In the genomic region with DNA sequence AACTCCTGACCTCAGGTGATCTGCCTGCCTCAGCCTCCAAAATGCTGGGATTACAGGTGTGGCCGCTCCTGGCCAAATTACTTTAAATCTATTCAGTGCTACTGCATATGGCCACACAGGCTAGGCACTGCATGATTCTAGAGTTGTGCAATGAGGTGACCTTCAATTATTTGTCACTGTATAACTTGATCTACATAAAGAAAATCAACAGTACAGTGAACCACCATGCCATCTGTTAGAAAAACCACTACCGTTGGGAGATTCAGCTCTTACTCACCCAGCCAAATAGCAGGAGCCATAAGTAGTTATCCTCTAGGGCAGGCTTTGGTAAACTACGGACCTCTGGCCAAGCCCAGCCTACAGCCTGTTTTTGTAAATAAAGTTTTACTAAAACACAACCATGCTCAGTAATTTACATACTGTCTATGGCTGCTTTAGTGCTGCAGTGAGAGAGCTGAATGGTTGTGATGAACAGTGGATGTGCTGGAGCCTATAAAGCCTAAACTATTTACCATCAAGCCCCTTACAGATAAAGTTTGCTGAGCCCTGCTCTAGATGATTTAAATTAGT, we compare ENCODE assay signal across 2 cellular contexts.
TF ChIP-seq lines count a peak whose summit lies in the region.

No MANE protein-coding gene starts in this region.

TF ChIP-seq in IMR-90, 13 proteins besides CTCF, POLR2A, EP300 and RAD21:
- TF ChIP-seq FOS (IDR thresholded peaks at IDR 0.05; ENCODE audit: low read depth, low read length), result no peak
- TF ChIP-seq CHD1 (IDR thresholded peaks at IDR 0.05; ENCODE audit: low read depth, low read length), result no peak
- TF ChIP-seq MAZ (IDR thresholded peaks at IDR 0.05; ENCODE audit: borderline replicate concordance, low read depth, low read length), result no peak
- TF ChIP-seq RFX5 (IDR thresholded peaks at IDR 0.05; ENCODE audit: low read depth, low read length), result no peak
- TF ChIP-seq, protein P1, sequence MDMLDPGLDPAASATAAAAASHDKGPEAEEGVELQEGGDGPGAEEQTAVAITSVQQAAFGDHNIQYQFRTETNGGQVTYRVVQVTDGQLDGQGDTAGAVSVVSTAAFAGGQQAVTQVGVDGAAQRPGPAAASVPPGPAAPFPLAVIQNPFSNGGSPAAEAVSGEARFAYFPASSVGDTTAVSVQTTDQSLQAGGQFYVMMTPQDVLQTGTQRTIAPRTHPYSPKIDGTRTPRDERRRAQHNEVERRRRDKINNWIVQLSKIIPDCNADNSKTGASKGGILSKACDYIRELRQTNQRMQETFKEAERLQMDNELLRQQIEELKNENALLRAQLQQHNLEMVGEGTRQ (IDR thresholded peaks at IDR 0.05; ENCODE audit: low read depth, low read length), result no peak
- TF ChIP-seq MXI1 (IDR thresholded peaks at IDR 0.05; ENCODE audit: borderline replicate concordance, low read depth, low read length), result no peak
- TF ChIP-seq CEBPB (IDR thresholded peaks at IDR 0.05; ENCODE audit: low read depth, low read length), result peak; percentile 52; the same call in 1 of the 2 replicates
- no peak for TF ChIP-seq NFE2L2 (IDR thresholded peaks at IDR 0.05; ENCODE audit: low read depth, low read length)

TF ChIP-seq in K562, 482 proteins besides CTCF, POLR2A, EP300 and RAD21:
- TF ChIP-seq, protein P2, sequence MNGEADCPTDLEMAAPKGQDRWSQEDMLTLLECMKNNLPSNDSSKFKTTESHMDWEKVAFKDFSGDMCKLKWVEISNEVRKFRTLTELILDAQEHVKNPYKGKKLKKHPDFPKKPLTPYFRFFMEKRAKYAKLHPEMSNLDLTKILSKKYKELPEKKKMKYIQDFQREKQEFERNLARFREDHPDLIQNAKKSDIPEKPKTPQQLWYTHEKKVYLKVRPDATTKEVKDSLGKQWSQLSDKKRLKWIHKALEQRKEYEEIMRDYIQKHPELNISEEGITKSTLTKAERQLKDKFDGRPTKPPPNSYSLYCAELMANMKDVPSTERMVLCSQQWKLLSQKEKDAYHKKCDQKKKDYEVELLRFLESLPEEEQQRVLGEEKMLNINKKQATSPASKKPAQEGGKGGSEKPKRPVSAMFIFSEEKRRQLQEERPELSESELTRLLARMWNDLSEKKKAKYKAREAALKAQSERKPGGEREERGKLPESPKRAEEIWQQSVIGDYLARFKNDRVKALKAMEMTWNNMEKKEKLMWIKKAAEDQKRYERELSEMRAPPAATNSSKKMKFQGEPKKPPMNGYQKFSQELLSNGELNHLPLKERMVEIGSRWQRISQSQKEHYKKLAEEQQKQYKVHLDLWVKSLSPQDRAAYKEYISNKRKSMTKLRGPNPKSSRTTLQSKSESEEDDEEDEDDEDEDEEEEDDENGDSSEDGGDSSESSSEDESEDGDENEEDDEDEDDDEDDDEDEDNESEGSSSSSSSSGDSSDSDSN (IDR thresholded peaks at IDR 0.05; ENCODE audit: borderline replicate concordance in 1 of 2, low read depth in 2 of 2, low read length in 2 of 2), result no peak
- TF ChIP-seq CEBPB (tag; IDR thresholded peaks at IDR 0.05) (peak; percentile 24; the same call in 1 of the 2 replicates), HDAC8 (tag; IDR thresholded peaks at IDR 0.05) (no peak), ZSCAN32 (CRISPR knock-in tag; IDR thresholded peaks at IDR 0.05) (no peak)
- TF ChIP-seq, protein P3, sequence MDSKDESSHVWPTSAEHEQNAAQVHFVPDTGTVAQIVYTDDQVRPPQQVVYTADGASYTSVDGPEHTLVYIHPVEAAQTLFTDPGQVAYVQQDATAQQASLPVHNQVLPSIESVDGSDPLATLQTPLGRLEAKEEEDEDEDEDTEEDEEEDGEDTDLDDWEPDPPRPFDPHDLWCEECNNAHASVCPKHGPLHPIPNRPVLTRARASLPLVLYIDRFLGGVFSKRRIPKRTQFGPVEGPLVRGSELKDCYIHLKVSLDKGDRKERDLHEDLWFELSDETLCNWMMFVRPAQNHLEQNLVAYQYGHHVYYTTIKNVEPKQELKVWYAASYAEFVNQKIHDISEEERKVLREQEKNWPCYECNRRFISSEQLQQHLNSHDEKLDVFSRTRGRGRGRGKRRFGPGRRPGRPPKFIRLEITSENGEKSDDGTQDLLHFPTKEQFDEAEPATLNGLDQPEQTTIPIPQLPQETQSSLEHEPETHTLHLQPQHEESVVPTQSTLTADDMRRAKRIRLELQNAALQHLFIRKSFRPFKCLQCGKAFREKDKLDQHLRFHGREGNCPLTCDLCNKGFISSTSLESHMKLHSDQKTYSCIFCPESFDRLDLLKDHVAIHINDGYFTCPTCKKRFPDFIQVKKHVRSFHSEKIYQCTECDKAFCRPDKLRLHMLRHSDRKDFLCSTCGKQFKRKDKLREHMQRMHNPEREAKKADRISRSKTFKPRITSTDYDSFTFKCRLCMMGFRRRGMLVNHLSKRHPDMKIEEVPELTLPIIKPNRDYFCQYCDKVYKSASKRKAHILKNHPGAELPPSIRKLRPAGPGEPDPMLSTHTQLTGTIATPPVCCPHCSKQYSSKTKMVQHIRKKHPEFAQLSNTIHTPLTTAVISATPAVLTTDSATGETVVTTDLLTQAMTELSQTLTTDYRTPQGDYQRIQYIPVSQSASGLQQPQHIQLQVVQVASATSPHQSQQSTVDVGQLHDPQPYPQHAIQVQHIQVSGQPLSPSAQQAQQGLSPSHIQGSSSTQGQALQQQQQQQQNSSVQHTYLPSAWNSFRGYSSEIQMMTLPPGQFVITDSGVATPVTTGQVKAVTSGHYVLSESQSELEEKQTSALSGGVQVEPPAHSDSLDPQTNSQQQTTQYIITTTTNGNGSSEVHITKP (IDR thresholded peaks at IDR 0.05; ENCODE audit: partially characterized antibody), result no peak
- TF ChIP-seq, protein P4, sequence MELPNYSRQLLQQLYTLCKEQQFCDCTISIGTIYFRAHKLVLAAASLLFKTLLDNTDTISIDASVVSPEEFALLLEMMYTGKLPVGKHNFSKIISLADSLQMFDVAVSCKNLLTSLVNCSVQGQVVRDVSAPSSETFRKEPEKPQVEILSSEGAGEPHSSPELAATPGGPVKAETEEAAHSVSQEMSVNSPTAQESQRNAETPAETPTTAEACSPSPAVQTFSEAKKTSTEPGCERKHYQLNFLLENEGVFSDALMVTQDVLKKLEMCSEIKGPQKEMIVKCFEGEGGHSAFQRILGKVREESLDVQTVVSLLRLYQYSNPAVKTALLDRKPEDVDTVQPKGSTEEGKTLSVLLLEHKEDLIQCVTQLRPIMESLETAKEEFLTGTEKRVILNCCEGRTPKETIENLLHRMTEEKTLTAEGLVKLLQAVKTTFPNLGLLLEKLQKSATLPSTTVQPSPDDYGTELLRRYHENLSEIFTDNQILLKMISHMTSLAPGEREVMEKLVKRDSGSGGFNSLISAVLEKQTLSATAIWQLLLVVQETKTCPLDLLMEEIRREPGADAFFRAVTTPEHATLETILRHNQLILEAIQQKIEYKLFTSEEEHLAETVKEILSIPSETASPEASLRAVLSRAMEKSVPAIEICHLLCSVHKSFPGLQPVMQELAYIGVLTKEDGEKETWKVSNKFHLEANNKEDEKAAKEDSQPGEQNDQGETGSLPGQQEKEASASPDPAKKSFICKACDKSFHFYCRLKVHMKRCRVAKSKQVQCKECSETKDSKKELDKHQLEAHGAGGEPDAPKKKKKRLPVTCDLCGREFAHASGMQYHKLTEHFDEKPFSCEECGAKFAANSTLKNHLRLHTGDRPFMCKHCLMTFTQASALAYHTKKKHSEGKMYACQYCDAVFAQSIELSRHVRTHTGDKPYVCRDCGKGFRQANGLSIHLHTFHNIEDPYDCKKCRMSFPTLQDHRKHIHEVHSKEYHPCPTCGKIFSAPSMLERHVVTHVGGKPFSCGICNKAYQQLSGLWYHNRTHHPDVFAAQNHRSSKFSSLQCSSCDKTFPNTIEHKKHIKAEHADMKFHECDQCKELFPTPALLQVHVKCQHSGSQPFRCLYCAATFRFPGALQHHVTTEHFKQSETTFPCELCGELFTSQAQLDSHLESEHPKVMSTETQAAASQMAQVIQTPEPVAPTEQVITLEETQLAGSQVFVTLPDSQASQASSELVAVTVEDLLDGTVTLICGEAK (IDR thresholded peaks at IDR 0.05), result peak; percentile 89
- TF ChIP-seq, protein P4 (CRISPR knock-in tag; IDR thresholded peaks at IDR 0.05), result peak; percentile 65; the same call in 1 of the 2 replicates
- TF ChIP-seq, protein P5, sequence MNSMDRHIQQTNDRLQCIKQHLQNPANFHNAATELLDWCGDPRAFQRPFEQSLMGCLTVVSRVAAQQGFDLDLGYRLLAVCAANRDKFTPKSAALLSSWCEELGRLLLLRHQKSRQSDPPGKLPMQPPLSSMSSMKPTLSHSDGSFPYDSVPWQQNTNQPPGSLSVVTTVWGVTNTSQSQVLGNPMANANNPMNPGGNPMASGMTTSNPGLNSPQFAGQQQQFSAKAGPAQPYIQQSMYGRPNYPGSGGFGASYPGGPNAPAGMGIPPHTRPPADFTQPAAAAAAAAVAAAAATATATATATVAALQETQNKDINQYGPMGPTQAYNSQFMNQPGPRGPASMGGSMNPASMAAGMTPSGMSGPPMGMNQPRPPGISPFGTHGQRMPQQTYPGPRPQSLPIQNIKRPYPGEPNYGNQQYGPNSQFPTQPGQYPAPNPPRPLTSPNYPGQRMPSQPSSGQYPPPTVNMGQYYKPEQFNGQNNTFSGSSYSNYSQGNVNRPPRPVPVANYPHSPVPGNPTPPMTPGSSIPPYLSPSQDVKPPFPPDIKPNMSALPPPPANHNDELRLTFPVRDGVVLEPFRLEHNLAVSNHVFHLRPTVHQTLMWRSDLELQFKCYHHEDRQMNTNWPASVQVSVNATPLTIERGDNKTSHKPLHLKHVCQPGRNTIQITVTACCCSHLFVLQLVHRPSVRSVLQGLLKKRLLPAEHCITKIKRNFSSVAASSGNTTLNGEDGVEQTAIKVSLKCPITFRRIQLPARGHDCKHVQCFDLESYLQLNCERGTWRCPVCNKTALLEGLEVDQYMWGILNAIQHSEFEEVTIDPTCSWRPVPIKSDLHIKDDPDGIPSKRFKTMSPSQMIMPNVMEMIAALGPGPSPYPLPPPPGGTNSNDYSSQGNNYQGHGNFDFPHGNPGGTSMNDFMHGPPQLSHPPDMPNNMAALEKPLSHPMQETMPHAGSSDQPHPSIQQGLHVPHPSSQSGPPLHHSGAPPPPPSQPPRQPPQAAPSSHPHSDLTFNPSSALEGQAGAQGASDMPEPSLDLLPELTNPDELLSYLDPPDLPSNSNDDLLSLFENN (IDR thresholded peaks at IDR 0.05; ENCODE audit: low read depth in 2 of 2, low read length in 2 of 2), result no peak
